2 cellular contexts compared by ENCODE assay signal in genomic region chr11:73240190-73240781, GRCh38.
TF ChIP-seq lines count a peak whose summit lies in the region.

No MANE protein-coding gene starts in this region.

TF ChIP-seq in Ishikawa, 13 proteins besides CTCF, POLR2A, EP300 and RAD21 (continued from another document):
- TF ChIP-seq REST (IDR thresholded peaks at IDR 0.05; ENCODE audit: low read depth) (no peak), TAF1 (IDR thresholded peaks at IDR 0.05; ENCODE audit: low read depth) (0 out of 2 replicates have a peak, but pooled peaks have one; percentile 32), ZBTB7A (IDR thresholded peaks at IDR 0.05; ENCODE audit: low read depth) (peak; percentile 79)

TF ChIP-seq in SK-N-SH treated with all-trans-retinoic acid at 6 μM for 48 hours, 23 proteins besides CTCF, POLR2A, EP300 and RAD21 (continued from another document):
- TF ChIP-seq TSHZ2 (CRISPR knock-in tag; IDR thresholded peaks at IDR 0.05) = no peak
- TF ChIP-seq ARNTL (CRISPR knock-in tag; IDR thresholded peaks at IDR 0.05; ENCODE audit: borderline replicate concordance, low read depth) = no peak
- TF ChIP-seq ISL1 (CRISPR knock-in tag; IDR thresholded peaks at IDR 0.05) = no peak
- TF ChIP-seq, protein P1, sequence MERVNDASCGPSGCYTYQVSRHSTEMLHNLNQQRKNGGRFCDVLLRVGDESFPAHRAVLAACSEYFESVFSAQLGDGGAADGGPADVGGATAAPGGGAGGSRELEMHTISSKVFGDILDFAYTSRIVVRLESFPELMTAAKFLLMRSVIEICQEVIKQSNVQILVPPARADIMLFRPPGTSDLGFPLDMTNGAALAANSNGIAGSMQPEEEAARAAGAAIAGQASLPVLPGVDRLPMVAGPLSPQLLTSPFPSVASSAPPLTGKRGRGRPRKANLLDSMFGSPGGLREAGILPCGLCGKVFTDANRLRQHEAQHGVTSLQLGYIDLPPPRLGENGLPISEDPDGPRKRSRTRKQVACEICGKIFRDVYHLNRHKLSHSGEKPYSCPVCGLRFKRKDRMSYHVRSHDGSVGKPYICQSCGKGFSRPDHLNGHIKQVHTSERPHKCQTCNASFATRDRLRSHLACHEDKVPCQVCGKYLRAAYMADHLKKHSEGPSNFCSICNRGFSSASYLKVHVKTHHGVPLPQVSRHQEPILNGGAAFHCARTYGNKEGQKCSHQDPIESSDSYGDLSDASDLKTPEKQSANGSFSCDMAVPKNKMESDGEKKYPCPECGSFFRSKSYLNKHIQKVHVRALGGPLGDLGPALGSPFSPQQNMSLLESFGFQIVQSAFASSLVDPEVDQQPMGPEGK (CRISPR knock-in tag; IDR thresholded peaks at IDR 0.05; ENCODE audit: borderline replicate concordance) = no peak
- TF ChIP-seq OSR1 (CRISPR knock-in tag; IDR thresholded peaks at IDR 0.05) = no peak
